ENCODE assay signal across 7 cellular contexts in genomic region chr6:135277422-135277821, GRCh38.
"Had no signal": no experiment of that assay in that cellular context is flagged by ENCODE, and none has a peak within 500 bp of the region (broad histone marks: within the 10 kb centered on the region; RNA-seq: fewer than 3 reads in every experiment).

No MANE protein-coding gene starts in this region.

- H3K9ac ChIP-seq: KMS-11 had no signal

- H3K27ac ChIP-seq: KMS-11 had no signal

- ATAC-seq: HepG2 had no signal

- DNase-seq: IMR-90, Karpas-422, KBM-7, KG1 had no signal

- H3K4me2 ChIP-seq: KMS-11 had no signal

- FAIRE-seq: HepG2, HTR-8/SVneo had no signal
